In the genomic region with DNA sequence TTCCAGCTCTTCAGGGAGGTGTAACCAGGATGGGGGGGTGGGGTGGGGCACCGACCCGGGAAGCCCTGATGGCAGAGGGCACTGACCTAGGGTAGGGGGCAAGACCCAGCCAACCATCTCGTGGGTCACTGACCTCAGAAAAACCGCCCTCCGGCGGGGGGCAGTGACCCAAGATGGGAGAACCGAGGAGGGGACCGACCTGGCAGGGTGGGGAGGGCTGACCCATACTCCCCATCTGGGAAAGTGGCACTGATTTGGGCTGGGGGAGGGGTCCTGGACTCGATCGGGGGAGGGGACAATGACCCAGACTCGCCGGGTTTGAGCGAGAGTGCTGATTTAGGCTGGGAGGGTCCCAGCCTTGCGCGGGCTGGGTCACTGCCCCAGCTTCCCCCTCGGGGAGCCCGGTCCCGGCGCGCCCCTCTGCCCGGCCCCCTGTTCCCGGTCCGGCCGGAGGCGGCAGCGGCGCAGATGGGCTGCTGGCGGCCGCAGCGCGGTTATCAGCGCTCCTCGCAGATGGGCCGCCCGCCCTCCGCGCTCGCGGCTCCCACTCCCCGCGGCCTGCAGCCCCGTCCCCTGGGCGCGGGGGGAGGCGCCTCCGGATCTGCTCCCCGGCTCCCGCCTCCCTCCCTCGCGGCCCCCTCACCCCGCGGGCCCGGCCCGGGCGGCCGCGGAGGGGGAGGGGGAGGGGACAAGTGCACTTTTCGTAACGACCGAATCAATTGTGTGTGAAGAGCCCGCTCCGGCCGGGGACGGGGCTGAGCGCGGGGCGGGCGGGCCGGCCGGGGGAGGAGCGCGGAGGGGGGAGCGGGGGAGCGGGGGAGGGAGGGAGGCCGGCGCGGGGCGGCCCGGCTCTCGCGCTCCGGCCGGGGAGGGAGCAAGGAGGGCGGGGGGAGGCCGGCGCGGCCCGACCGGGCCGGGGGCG, we compare ENCODE assay signal across 8 cellular contexts. TPM values are rescaled to one million over a fixed set of nuclear protein-coding genes. Genes with fewer than 3 reads are reported as not detected.
DNase-seq lines count a peak whose midpoint lies in the region; ATAC-seq, FAIRE-seq and TF ChIP-seq lines count a peak whose summit lies in the region.

No MANE protein-coding gene starts in this region.

- no peak overlapping the region for H3K27ac ChIP-seq in endothelial cell of umbilical vein (ENCODE audit: insufficient read depth, low read depth, low read length)

- H3K4me3 Mint-ChIP-seq in activated B cell treated with CpG ODN at 0.5 μM for 24 hours (no peak overlapping the region), nephron progenitor cell (peak overlapping the region; percentile 58)

- H4K20me1 ChIP-seq in endothelial cell of umbilical vein (replicated peaks; ENCODE audit: control insufficient read depth, extremely low read depth, insufficient read depth, low read length), result no peaks in the 10 kb centered on the region

- no peaks in the 10 kb centered on the region for H3K36me3 ChIP-seq in endothelial cell of umbilical vein (ENCODE audit: control insufficient read depth in 2 of 2, extremely low read depth in 1 of 2, insufficient read depth in 2 of 2, low read length in 2 of 2)

- no peaks in the 10 kb centered on the region for H3K9me3 ChIP-seq in endothelial cell of umbilical vein (replicated peaks; ENCODE audit: control insufficient read depth, insufficient read depth, low read length)

- POLR2A ChIA-PET in activated B cell treated with CpG ODN at 0.5 μM for 24 hours (lab: Charles Lee), result interaction anchor here (1.1 kb wide), 1 partner anchor 674 kb away, joined by 3 read pairs; no protein-coding TSS in a partner anchor
- POLR2A ChIA-PET in endothelial cell of umbilical vein (lab: Charles Lee), result no interaction called here

- H3K9ac ChIP-seq in endothelial cell of umbilical vein (replicated peaks; ENCODE audit: extremely low read depth, insufficient read depth, low read length), result no peak overlapping the region

- ATAC-seq in activated B cell treated with CpG ODN at 0.5 μM for 24 hours (ENCODE audit: low read depth) (peak; percentile 18), HG03139 (IDR thresholded peaks at IDR 0.05; ENCODE audit: unreplicated experiment) (no peak)

- peak overlapping the region; percentile 41 for H2AFZ ChIP-seq in endothelial cell of umbilical vein (ENCODE audit: low read depth, low read length)

- FAIRE-seq in endothelial cell of umbilical vein (lab: Jason Lieb, UNC) (no peak), D721Med (lab: Jason Lieb, UNC) (no peak)

- no peak for TF ChIP-seq POLR2A in endothelial cell of umbilical vein (IDR thresholded peaks at IDR 0.05; ENCODE audit: low read depth, low read length)

- TF ChIP-seq CTCF in activated B cell treated with CpG ODN at 0.5 μM for 24 hours (IDR thresholded peaks at IDR 0.05), result no peak
- no peak for TF ChIP-seq CTCF in endothelial cell of umbilical vein (IDR thresholded peaks at IDR 0.05; ENCODE audit: extremely low read depth in 1 of 2, insufficient read depth in 1 of 2, low read depth in 1 of 2, low read length in 2 of 2)
- no peak for TF ChIP-seq CTCF in nephron progenitor cell (IDR thresholded peaks at IDR 0.05)
- TF ChIP-seq CTCF in D721Med (IDR thresholded peaks at IDR 0.05; ENCODE audit: insufficient read depth, missing control alignments), result no peak

- H3K4me2 ChIP-seq in endothelial cell of umbilical vein (ENCODE audit: insufficient read depth, low read length), result peak overlapping the region; percentile 42

- H3K36me3 Mint-ChIP-seq in activated B cell treated with CpG ODN at 0.5 μM for 24 hours (ENCODE audit: low read depth) (no peaks in the 10 kb centered on the region), nephron progenitor cell (ENCODE audit: low read depth) (no peaks in the 10 kb centered on the region)

- peaks cover 18 to 24% of the 10 kb centered on the region in 2 experiments for H3K27me3 ChIP-seq in endothelial cell of umbilical vein (ENCODE audit: control insufficient read depth in 2 of 2, insufficient read depth in 2 of 2, low read length in 2 of 2)

- H3K4me1 Mint-ChIP-seq in activated B cell treated with CpG ODN at 0.5 μM for 24 hours (peaks cover 32% of the 10 kb centered on the region), nephron progenitor cell (peaks cover 48% of the 10 kb centered on the region)

- no peak overlapping the region for H3K27ac Mint-ChIP-seq in activated B cell treated with CpG ODN at 0.5 μM for 24 hours
- no peak overlapping the region for H3K27ac Mint-ChIP-seq in nephron progenitor cell

- H3K9me3 Mint-ChIP-seq in activated B cell treated with CpG ODN at 0.5 μM for 24 hours, result no peaks in the 10 kb centered on the region
- no peaks in the 10 kb centered on the region for H3K9me3 Mint-ChIP-seq in nephron progenitor cell

- DNase-seq in stimulated activated CD4-positive, alpha-beta T cell treated with anti-CD3 and anti-CD28 coated beads, Interleukin-2, amount 100 ng/mL, for 24 hours, result peak; percentile 30 to 36
- no peak for DNase-seq in stimulated activated CD4-positive, alpha-beta T cell treated with anti-CD3 and anti-CD28 coated beads, Interleukin-4, amount 100 ng/mL, for 24 hours
- DNase-seq in activated B cell treated with CpG ODN at 0.5 μM for 24 hours (peak; percentile 34), endothelial cell of umbilical vein (ENCODE audit: low read depth, low spot score) (no peak), nephron progenitor cell (peak; percentile 71), D721Med (ENCODE audit: insufficient read length, low spot score) (no peak), Kasumi-1 (lab: John Stamatoyannopoulos, UW) (no peak)

- no TSS peak for BruUV-seq in endothelial cell of umbilical vein (replicated peaks; lab: Mats Ljungman, UMichigan)

- H3K27me3 Mint-ChIP-seq in activated B cell treated with CpG ODN at 0.5 μM for 24 hours (peaks cover 5% of the 10 kb centered on the region), nephron progenitor cell (ENCODE audit: low read depth, poor library complexity) (peaks cover 24% of the 10 kb centered on the region)

- intact Hi-C loops in activated B cell treated with CpG ODN at 0.5 μM for 24 hours (cut with micrococcal nuclease), result loop anchor here (1.0 to 2.0 kb wide), 2 partner anchors 44 to 47 kb away; no protein-coding TSS in a partner anchor
- intact Hi-C loops in endothelial cell of umbilical vein (cut with micrococcal nuclease), result no loop called here

- peak overlapping the region in 1 of 3 experiments; percentile 34 for H3K4me3 ChIP-seq in endothelial cell of umbilical vein (replicated peaks in 1 of 3; ENCODE audit: insufficient read depth in 1 of 3, low read depth in 1 of 3, low read length in 3 of 3)

- H3K4me1 ChIP-seq in endothelial cell of umbilical vein (ENCODE audit: control insufficient read depth, extremely low read depth, insufficient read depth, low read length), result no peaks in the 10 kb centered on the region

- H3K9me1 ChIP-seq in endothelial cell of umbilical vein (replicated peaks; ENCODE audit: control insufficient read depth, extremely low read depth, insufficient read depth, low read length), result no peaks in the 10 kb centered on the region

- dilution Hi-C loops in endothelial cell of umbilical vein (cut with MboI; ENCODE audit: extremely low pct_ligation_motif_present, low sequenced_read_pairs), result no loop called here

- no peaks in the 10 kb centered on the region for H3K79me2 ChIP-seq in endothelial cell of umbilical vein (ENCODE audit: control insufficient read depth, insufficient read depth, low read length)

- CTCF ChIA-PET in activated B cell treated with CpG ODN at 0.5 μM for 24 hours (lab: Charles Lee), result no interaction called here
- CTCF ChIA-PET in endothelial cell of umbilical vein (lab: Charles Lee), result no interaction called here

TF ChIP-seq in endothelial cell of umbilical vein, 7 proteins besides CTCF, POLR2A, EP300 and RAD21:
- TF ChIP-seq MYC (IDR thresholded peaks at IDR 0.05; ENCODE audit: low read depth, low read length), result no peak
- no peak for TF ChIP-seq GATA2 (IDR thresholded peaks at IDR 0.05; ENCODE audit: insufficient read depth, insufficient read length, low read depth, low read length)
- no peak for TF ChIP-seq POLR2AphosphoS5 (IDR thresholded peaks at IDR 0.05; ENCODE audit: insufficient read depth, low read depth, low read length)
- TF ChIP-seq EZH2 (IDR thresholded peaks at IDR 0.05; ENCODE audit: borderline replicate concordance, low read depth, low read length, severe bottlenecking), result peak; percentile 46
- TF ChIP-seq, protein P1, sequence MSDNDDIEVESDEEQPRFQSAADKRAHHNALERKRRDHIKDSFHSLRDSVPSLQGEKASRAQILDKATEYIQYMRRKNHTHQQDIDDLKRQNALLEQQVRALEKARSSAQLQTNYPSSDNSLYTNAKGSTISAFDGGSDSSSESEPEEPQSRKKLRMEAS (IDR thresholded peaks at IDR 0.05; ENCODE audit: insufficient read depth, insufficient read length), result no peak
- TF ChIP-seq FOS (IDR thresholded peaks at IDR 0.05; ENCODE audit: borderline replicate concordance, insufficient read depth, low read length), result no peak
- no peak for TF ChIP-seq JUN (IDR thresholded peaks at IDR 0.05; ENCODE audit: borderline replicate concordance, insufficient read depth, insufficient read length, low read depth)

RNA-seq across cellular contexts. Expression of a gene that starts 2.2 kb away (rescaled TPM):
- 4.3 and 4.7 TPM in 2 replicates for total RNA-seq in activated B cell treated with CpG ODN at 0.5 μM for 24 hours
- 79.6 and 95.0 TPM in 2 replicates for total RNA-seq in endothelial cell of umbilical vein
- polyA plus RNA-seq in endothelial cell of umbilical vein, result 55.2 and 58.1 TPM in 2 replicates
- 42.4 and 42.5 TPM in 2 replicates for polyA plus RNA-seq in endothelial cell of umbilical vein (2011; cell fraction: cytosol; rRNA removed)
- polyA plus RNA-seq in endothelial cell of umbilical vein (2011; cell fraction: nucleus; rRNA removed), result 132 and 143 TPM in 2 replicates
- polyA plus RNA-seq in endothelial cell of umbilical vein (2012), result 54.1 and 60.6 TPM in 2 replicates
- polyA minus RNA-seq in endothelial cell of umbilical vein, result 44.9 and 54.7 TPM in 2 replicates
- 3.8 TPM for polyA minus RNA-seq in endothelial cell of umbilical vein (2011; cell fraction: cytosol; rRNA and poly(A)+ RNA removed)
- polyA minus RNA-seq in endothelial cell of umbilical vein (2011; cell fraction: nucleus; rRNA and poly(A)+ RNA removed), result 32.4 and 47.6 TPM in 2 replicates

Comparison
In these comparisons a context has a peak if more than half of its experiments do, and no peak if none do; other contexts are left out.
1. DNase-seq: peak in stimulated activated CD4-positive, alpha-beta T cell treated with anti-CD3 and anti-CD28 coated beads, Interleukin-2, amount 100 ng/mL, for 24 hours (2 of 2), activated B cell treated with CpG ODN at 0.5 μM for 24 hours (single experiment) and nephron progenitor cell (single experiment); none in stimulated activated CD4-positive, alpha-beta T cell treated with anti-CD3 and anti-CD28 coated beads, Interleukin-4, amount 100 ng/mL, for 24 hours (single experiment), endothelial cell of umbilical vein (single experiment), D721Med (single experiment) and Kasumi-1 (0 of 2).
2. RNA of a gene that starts 2.2 kb away (total RNA-seq): 79.6 to 95.0 TPM in endothelial cell of umbilical vein; 4.3 to 4.7 TPM in activated B cell treated with CpG ODN at 0.5 μM for 24 hours; every median in the first group is over 10 times any median in the second.